Comparison of ENCODE assay signal across 26 cellular contexts in genomic region chr13:21100211-21100610, GRCh38.
"Had no signal": no experiment of that assay in that cellular context is flagged by ENCODE, and none has a peak within 500 bp of the region (broad histone marks: within the 10 kb centered on the region; RNA-seq: fewer than 3 reads in every experiment).

No MANE protein-coding gene starts in this region.

- H3K4me1 ChIP-seq: ascending aorta had no signal

- DNase-seq: activated B cell treated with CpG ODN at 0.5 μM for 24 hours; activated CD4-positive, alpha-beta memory T cell treated with anti-CD3 and anti-CD28 coated beads, Interleukin-2, amount 10 ng/mL, durations not matched to agents 7 days and 5 days; activated CD4-positive, alpha-beta T cell treated with anti-CD3 and anti-CD28 coated beads for 48 hours; activated CD4-positive, alpha-beta T cell treated with anti-CD3 and anti-CD28 coated beads, Interleukin-2, amount 10 ng/mL, durations not matched to agents 7 days and 5 days; activated CD4-positive, alpha-beta T cell treated with anti-CD3 and anti-CD28 coated beads, Interleukin-2, amount 50 U/mL, for 48 hours; activated CD4-positive, CD25-positive, alpha-beta regulatory T cell treated with anti-CD3 and anti-CD28 coated beads, Interleukin-2, amount 50 U/mL, for 72 hours; activated CD8-positive, alpha-beta memory T cell treated with anti-CD3 and anti-CD28 coated beads, Interleukin-2, amount 50 U/mL, for 48 hours; activated CD8-positive, alpha-beta T cell treated with anti-CD3 and anti-CD28 coated beads, Interleukin-2, amount 10 ng/mL, durations not matched to agents 7 days and 5 days; activated effector memory CD4-positive, alpha-beta T cell treated with Interleukin-2 at 50 U/mL for 16 hours; activated gamma-delta T cell; activated naive CD4-positive, alpha-beta T cell treated with anti-CD3 and anti-CD28 coated beads, Interleukin-2, amount 10 ng/mL, durations not matched to agents 7 days and 5 days; activated naive CD4-positive, alpha-beta T cell treated with Interleukin-2 at 50 U/mL for 16 hours; activated naive CD8-positive, alpha-beta T cell treated with anti-CD3 and anti-CD28 coated beads, Interleukin-2, amount 10 ng/mL, durations not matched to agents 7 days and 5 days; activated naive CD8-positive, alpha-beta T cell treated with anti-CD3 and anti-CD28 coated beads, Interleukin-2, amount 50 U/mL, for 24 hours; activated T-cell treated with anti-CD3 and anti-CD28 coated beads, Interleukin-2, amount 50 U/mL, for 24 hours; activated T-cell treated with anti-CD3 and anti-CD28 coated beads, Interleukin-2, amount 50 U/mL, for 48 hours; amygdala; anterior cingulate cortex; caudate nucleus; cerebellar nuclear complex; T-helper 1 cell; T-helper 2 cell; T-helper 9 cell had no signal

- H3K9me3 ChIP-seq: ascending aorta had no signal

- H3K27ac ChIP-seq: ascending aorta, cardiac muscle cell, VCaP had no signal

- H3K27me3 ChIP-seq: ascending aorta, cardiac muscle cell had no signal

- H3K4me3 ChIP-seq: ascending aorta, cardiac muscle cell had no signal

- ATAC-seq: activated CD8-positive, alpha-beta T cell treated with anti-CD3 and anti-CD28 coated beads, Interleukin-2, amount 10 ng/mL, durations not matched to agents 7 days and 5 days; activated naive CD8-positive, alpha-beta T cell treated with anti-CD3 and anti-CD28 coated beads, Interleukin-2, amount 50 U/mL, for 24 hours had no signal

- H3K36me3 ChIP-seq: ascending aorta, cardiac muscle cell had no signal
